Comparison of ENCODE assay signal across 16 cellular contexts in genomic region chr18:80106482-80107051, GRCh38. TPM values are rescaled to one million over a fixed set of nuclear protein-coding genes. Genes with fewer than 3 reads are reported as not detected.
DNase-seq lines count a peak whose midpoint lies in the region; ATAC-seq and TF ChIP-seq lines count a peak whose summit lies in the region.
"Had no signal": no experiment of that assay in that cellular context is flagged by ENCODE, and none has a peak within 500 bp of the region (broad histone marks: within the 10 kb centered on the region; RNA-seq: fewer than 3 reads in every experiment).

No MANE protein-coding gene starts in this region.

- H3K9me1 ChIP-seq in IMR-90 (ENCODE audit: insufficient read depth, low read length) = peaks cover 9% of the 10 kb centered on the region

- H3K27ac Mint-ChIP-seq in mesothelial cell of epicardium (peak overlapping the region; percentile 3), type B pancreatic cell (peak overlapping the region; percentile 60)

- no peak for TF ChIP-seq POLR2A in IMR-90 (IDR thresholded peaks at IDR 0.05; ENCODE audit: low read depth, low read length)

- no peak overlapping the region for H2AK9ac ChIP-seq in IMR-90 (replicated peaks; ENCODE audit: low read depth, low read length, poor library complexity)

- H3K18ac ChIP-seq in IMR-90 (ENCODE audit: low read depth, low read length) = no peak overlapping the region

- H2AFZ ChIP-seq in IMR-90 (replicated peaks; ENCODE audit: low read length, poor library complexity) = no peak overlapping the region
- H2AFZ ChIP-seq: hepatocyte had no signal

- POLR2A ChIA-PET in IMR-90 (lab: Charles Lee; ENCODE audit: unreplicated experiment) = interaction anchor here (0.6 kb wide), 1 partner anchor 994 kb away, joined by 3 read pairs; no protein-coding TSS in a partner anchor

- H2BK15ac ChIP-seq in IMR-90 (ENCODE audit: low read depth, low read length) = no peak overlapping the region

- no peak overlapping the region for H3K4me2 ChIP-seq in IMR-90 (ENCODE audit: low read depth, low read length)
- H3K4me2 ChIP-seq: hepatocyte had no signal

- H3K36me3 Mint-ChIP-seq in mesothelial cell of epicardium = no peaks in the 10 kb centered on the region
- H3K36me3 Mint-ChIP-seq in type B pancreatic cell = peaks cover 4% of the 10 kb centered on the region

- H3K9me3 Mint-ChIP-seq in mesothelial cell of epicardium = peaks cover 6% of the 10 kb centered on the region
- H3K9me3 Mint-ChIP-seq in type B pancreatic cell = peaks cover 6% of the 10 kb centered on the region

- H3K4me3 ChIP-seq in IMR-90 (ENCODE audit: insufficient read depth, low read depth, low read length) (no peak overlapping the region), right cardiac atrium (ENCODE audit: low read length) (no peak overlapping the region)
- H3K4me3 ChIP-seq: adrenal gland, HAP-1, hepatocyte had no signal

- intact Hi-C loops in IMR-90 (cut with micrococcal nuclease) (no loop called here), right cardiac atrium (cut with DNase I) (no loop called here)

- no peak overlapping the region for H3K4me3 Mint-ChIP-seq in mesothelial cell of epicardium
- peak overlapping the region; percentile 18 for H3K4me3 Mint-ChIP-seq in type B pancreatic cell
- H3K4me3 Mint-ChIP-seq: activated T-cell treated with anti-CD3 and anti-CD28 coated beads, Interleukin-2, amount 50 U/mL, for 4 hours had no signal

- TF ChIP-seq CTCF in IMR-90 (conservative IDR thresholded peaks at IDR 0.05; ENCODE audit: low read depth, low read length) (no peak), mesothelial cell of epicardium (IDR thresholded peaks at IDR 0.05; ENCODE audit: unreplicated experiment) (no peak), type B pancreatic cell (conservative IDR thresholded peaks at IDR 0.05) (no peak)

- ATAC-seq in IMR-90 (ENCODE audit: low read depth) = no peak
- ATAC-seq in right cardiac atrium = no peak
- ATAC-seq: left cardiac atrium had no signal

- 66% methylated on average over 5 of the region's 6 CpGs; no CpG with 5 or more reads in 1 of the 2 experiments for WGBS in IMR-90 (ENCODE audit: extremely low coverage in 2 of 2, insufficient read length in 1 of 2), 2 experiments
- WGBS in right cardiac atrium = 55% methylated on average over 6 of the region's 6 CpGs

- no peak overlapping the region for H3K14ac ChIP-seq in IMR-90 (replicated peaks; ENCODE audit: low read depth, low read length)

- no peak overlapping the region for H2BK120ac ChIP-seq in IMR-90 (ENCODE audit: low read depth, low read length)

- H3K27me3 Mint-ChIP-seq in mesothelial cell of epicardium (ENCODE audit: low read depth) (no peaks in the 10 kb centered on the region), type B pancreatic cell (no peaks in the 10 kb centered on the region)

- no peak overlapping the region for H2BK5ac ChIP-seq in IMR-90 (ENCODE audit: low read depth, low read length, poor library complexity, severe bottlenecking)

- no peak overlapping the region; a peak in 1 of 4 replicates for H4K8ac ChIP-seq in IMR-90 (ENCODE audit: low read depth in 2 of 2, low read length in 2 of 2)

- H4K5ac ChIP-seq in IMR-90 (ENCODE audit: low read depth, low read length) = no peak overlapping the region

- H3K9me3 ChIP-seq in IMR-90 (ENCODE audit: control insufficient read depth, insufficient read depth, low read length) = no peaks in the 10 kb centered on the region
- H3K9me3 ChIP-seq in right cardiac atrium (ENCODE audit: control insufficient read depth, low read length) = no peaks in the 10 kb centered on the region
- H3K9me3 ChIP-seq: adrenal gland, HAP-1 had no signal

- H3K4me1 ChIP-seq in IMR-90 (ENCODE audit: control insufficient read depth, insufficient read depth, low read length) (peaks cover 7% of the 10 kb centered on the region), right cardiac atrium (ENCODE audit: control insufficient read depth, insufficient read depth, low read length) (peaks cover 4% of the 10 kb centered on the region)

- no peak overlapping the region for H2BK20ac ChIP-seq in IMR-90 (ENCODE audit: low read depth, low read length)

- H2AK5ac ChIP-seq in IMR-90 (ENCODE audit: low read depth, low read length) = peak overlapping the region; percentile 11; the same call in 1 of the 2 replicates

- BruUV-seq in IMR-90 (replicated peaks; lab: Mats Ljungman, UMichigan) = no TSS peak

- H3K27ac ChIP-seq in IMR-90 (ENCODE audit: insufficient read depth, low read length) (no peak overlapping the region), right cardiac atrium (ENCODE audit: low read length) (no peak overlapping the region)
- H3K27ac ChIP-seq: C4-2B, hepatocyte had no signal

- H3K27me3 ChIP-seq in IMR-90 (ENCODE audit: control insufficient read depth, insufficient read depth, low read length) (no peaks in the 10 kb centered on the region), right cardiac atrium (ENCODE audit: control insufficient read depth, insufficient read depth) (no peaks in the 10 kb centered on the region)
- H3K27me3 ChIP-seq: adrenal gland, hepatocyte had no signal

- H4K91ac ChIP-seq in IMR-90 (ENCODE audit: insufficient read depth, low read depth, low read length) = no peak overlapping the region

- H4K20me1 ChIP-seq in IMR-90 (ENCODE audit: insufficient read depth, low read length) = peaks cover 18% of the 10 kb centered on the region

- TF ChIP-seq RAD21 in IMR-90 (IDR thresholded peaks at IDR 0.05; ENCODE audit: low read length) = no peak

- H3K79me1 ChIP-seq in IMR-90 (ENCODE audit: low read depth in 1 of 2, low read length in 2 of 2) = peaks cover 14 to 19% of the 10 kb centered on the region in 2 experiments

- no peak overlapping the region for H3K23ac ChIP-seq in IMR-90 (ENCODE audit: low read depth, low read length)

- DNase-seq in IMR-90 (peak; percentile 22), cerebellar cortex (ENCODE audit: low spot score) (peak; percentile 9), mesothelial cell of epicardium (ENCODE audit: low spot score in 2 of 2, unreplicated experiment in 2 of 2) (no peak), type B pancreatic cell (ENCODE audit: extremely low spot score, unreplicated experiment) (no peak), right cardiac atrium (no peak), NCI-H1694 (lab: John Stamatoyannopoulos, UW) (no peak), occipital lobe (lab: John Stamatoyannopoulos, UW) (no peak)
- DNase-seq: activated T-cell treated with anti-CD3 and anti-CD28 coated beads, Interleukin-2, amount 50 U/mL, for 4 hours; adrenal gland; left cardiac atrium; MV-4-11; NCI-H2081; NCI-H526 had no signal

- H3K4me1 Mint-ChIP-seq in mesothelial cell of epicardium = peaks cover 35% of the 10 kb centered on the region
- H3K4me1 Mint-ChIP-seq in type B pancreatic cell (ENCODE audit: unreplicated experiment) = peaks cover 23% of the 10 kb centered on the region

- no peak overlapping the region for H3K56ac ChIP-seq in IMR-90 (ENCODE audit: extremely low read depth, insufficient read depth, low read length)

- H3K4ac ChIP-seq in IMR-90 (ENCODE audit: low read depth, low read length) = no peak overlapping the region

- in situ Hi-C loops in IMR-90 (cut with MboI; ENCODE audit: low sequenced_read_pairs) = no loop called here

- CTCF ChIA-PET in IMR-90 (lab: Yijun Ruan, JAX) = no interaction called here

- no peaks in the 10 kb centered on the region for H3K36me3 ChIP-seq in IMR-90 (ENCODE audit: control insufficient read depth, insufficient read depth, low read length)
- H3K36me3 ChIP-seq: adrenal gland had no signal

- dilution Hi-C loops in IMR-90 (cut with HindIII; ENCODE audit: low sequenced_read_pairs, unreplicated experiment) = no loop called here

- H3K9ac ChIP-seq in IMR-90 (ENCODE audit: low read depth, low read length) = no peak overlapping the region

TF ChIP-seq in IMR-90, 13 proteins besides CTCF, POLR2A, EP300 and RAD21:
- no peak for TF ChIP-seq FOS (IDR thresholded peaks at IDR 0.05; ENCODE audit: low read depth, low read length)
- no peak for TF ChIP-seq NFE2L2 (IDR thresholded peaks at IDR 0.05; ENCODE audit: low read depth, low read length)
- no peak for TF ChIP-seq CEBPB (IDR thresholded peaks at IDR 0.05; ENCODE audit: low read depth, low read length)
- no peak for TF ChIP-seq RFX5 (IDR thresholded peaks at IDR 0.05; ENCODE audit: low read depth, low read length)
- no peak for TF ChIP-seq MAFK (IDR thresholded peaks at IDR 0.05; ENCODE audit: low read depth, low read length)
- no peak for TF ChIP-seq CHD1 (IDR thresholded peaks at IDR 0.05; ENCODE audit: low read depth, low read length)
- no peak for TF ChIP-seq MXI1 (IDR thresholded peaks at IDR 0.05; ENCODE audit: borderline replicate concordance, low read depth, low read length)
- TF ChIP-seq RCOR1 (IDR thresholded peaks at IDR 0.05; ENCODE audit: insufficient replicate concordance, low read length) = no peak
- no peak for TF ChIP-seq ELK1 (IDR thresholded peaks at IDR 0.05; ENCODE audit: borderline replicate concordance, low read depth, low read length)

RNA-seq across cellular contexts. Expression of gene ADNP2, which starts 2.5 kb away (rescaled TPM):
- total RNA-seq in IMR-90 (2012; rRNA removed) = 13.9 and 18.3 TPM in 2 replicates
- 5.5 and 5.6 TPM in 2 replicates for polyA plus RNA-seq in IMR-90 (2012; rRNA removed)
- polyA plus RNA-seq in IMR-90 (2012; cell fraction: cytosol; rRNA removed) = 3.1 and 3.7 TPM in 2 replicates
- polyA plus RNA-seq in IMR-90 (2012; cell fraction: nucleus; rRNA removed; ENCODE audit: low replicate concordance) = 8.1 and 9.2 TPM in 2 replicates
- 32.2 to 33.9 TPM (median 33.1 TPM) in 3 replicates for total RNA-seq in mesothelial cell of epicardium
- 26.4 and 28.4 TPM in 2 replicates for total RNA-seq in type B pancreatic cell (ENCODE audit: low replicate concordance)
- 10 to 100 TPM; 12.0 to 14.7 (median 12.9) TPM for total RNA-seq in right cardiac atrium
- polyA plus RNA-seq in right cardiac atrium = 4.1 TPM
- 26.0 TPM for total RNA-seq in occipital lobe

Comparison
In these comparisons a context has a peak if more than half of its experiments do, and no peak if none do; other contexts are left out.
1. DNase-seq: peak in IMR-90 (single experiment) and cerebellar cortex (single experiment); none in mesothelial cell of epicardium (0 of 2), type B pancreatic cell (single experiment), right cardiac atrium (0 of 3), NCI-H1694 (single experiment) and occipital lobe (single experiment).